1 cellular context compared by ENCODE assay signal in genomic region chr19:16197188-16197621, GRCh38.
TF ChIP-seq lines count a peak whose summit lies in the region.

No MANE protein-coding gene starts in this region.

TF ChIP-seq in K562, 482 proteins besides CTCF, POLR2A, EP300 and RAD21 (continued from another document and continues in another):
- no peak for TF ChIP-seq ZHX1 (conservative IDR thresholded peaks at IDR 0.05; ENCODE audit: low read length)
- TF ChIP-seq NFRKB (IDR thresholded peaks at IDR 0.05; ENCODE audit: low read depth): no peak
- TF ChIP-seq HINFP (tag; conservative IDR thresholded peaks at IDR 0.05; ENCODE audit: low read depth): no peak
- no peak for TF ChIP-seq GMEB1 (CRISPR knock-in tag; IDR thresholded peaks at IDR 0.05)
- no peak for TF ChIP-seq ZFP36 (IDR thresholded peaks at IDR 0.05; ENCODE audit: low read depth, low read length, partially characterized antibody)
- TF ChIP-seq CBFA2T2 (conservative IDR thresholded peaks at IDR 0.05): peak; percentile 93
- no peak for TF ChIP-seq LARP7 (IDR thresholded peaks at IDR 0.05)
- TF ChIP-seq OTX1 (CRISPR knock-in tag; IDR thresholded peaks at IDR 0.05): no peak
- no peak for TF ChIP-seq XRCC4 (IDR thresholded peaks at IDR 0.05; ENCODE audit: extremely low read depth, insufficient read depth, insufficient read length)
- TF ChIP-seq ZNF253 (CRISPR knock-in tag; conservative IDR thresholded peaks at IDR 0.05): no peak
- TF ChIP-seq IRF2 (CRISPR knock-in tag; IDR thresholded peaks at IDR 0.05): no peak
- TF ChIP-seq MAFG (tag; conservative IDR thresholded peaks at IDR 0.05): no peak
- no peak for TF ChIP-seq NONO (IDR thresholded peaks at IDR 0.05; ENCODE audit: low read depth in 2 of 2, low read length in 1 of 2)
- no peak for TF ChIP-seq RNF219 (CRISPR knock-in tag; IDR thresholded peaks at IDR 0.05)
- no peak for TF ChIP-seq CHD4 (IDR thresholded peaks at IDR 0.05; ENCODE audit: insufficient read depth, insufficient replicate concordance, low read depth, low read length, poor library complexity, severe bottlenecking)
- 0 out of 2 replicates have a peak, but pooled peaks have one; percentile 26 for TF ChIP-seq MTA1 (IDR thresholded peaks at IDR 0.05; ENCODE audit: borderline replicate concordance)
- TF ChIP-seq ZNF12 (CRISPR knock-in tag; IDR thresholded peaks at IDR 0.05): no peak
- no peak for TF ChIP-seq RAD51 (IDR thresholded peaks at IDR 0.05; ENCODE audit: borderline replicate concordance, low read depth)
- no peak for TF ChIP-seq MNT (conservative IDR thresholded peaks at IDR 0.05)
- no peak for TF ChIP-seq ZNF3 (CRISPR knock-in tag; IDR thresholded peaks at IDR 0.05)
- no peak for TF ChIP-seq RFX5 (IDR thresholded peaks at IDR 0.05; ENCODE audit: low read depth, low read length)
- no peak for TF ChIP-seq ZNF431 (CRISPR knock-in tag; IDR thresholded peaks at IDR 0.05)
- TF ChIP-seq ZBTB11 (CRISPR knock-in tag; IDR thresholded peaks at IDR 0.05): no peak
- TF ChIP-seq ZNF449 (CRISPR knock-in tag; IDR thresholded peaks at IDR 0.05): no peak
- TF ChIP-seq ZNF445 (CRISPR knock-in tag; IDR thresholded peaks at IDR 0.05; ENCODE audit: low read depth): no peak
- TF ChIP-seq NR2C1 (IDR thresholded peaks at IDR 0.05): peak; percentile 86
- peak; percentile 93 for TF ChIP-seq NR2C1 (tag; IDR thresholded peaks at IDR 0.05)
- no peak for TF ChIP-seq SMAD4 (CRISPR knock-in tag; conservative IDR thresholded peaks at IDR 0.05)
- TF ChIP-seq CC2D1A (IDR thresholded peaks at IDR 0.05): peak; percentile 33; the same call in 1 of the 2 replicates
- TF ChIP-seq NFATC3 (IDR thresholded peaks at IDR 0.05): no peak
- no peak for TF ChIP-seq GTF3C2 (IDR thresholded peaks at IDR 0.05; ENCODE audit: borderline replicate concordance, extremely low read depth, insufficient read length)
- no peak for TF ChIP-seq PHB (CRISPR knock-in tag; IDR thresholded peaks at IDR 0.05)
- no peak for TF ChIP-seq COPS2 (conservative IDR thresholded peaks at IDR 0.05)
- no peak for TF ChIP-seq ELF2 (CRISPR knock-in tag; IDR thresholded peaks at IDR 0.05)
- no peak for TF ChIP-seq CLOCK (CRISPR knock-in tag; IDR thresholded peaks at IDR 0.05; ENCODE audit: borderline replicate concordance)
- no peak for TF ChIP-seq DEAF1 (CRISPR knock-in tag; IDR thresholded peaks at IDR 0.05)
